In the genomic region with DNA sequence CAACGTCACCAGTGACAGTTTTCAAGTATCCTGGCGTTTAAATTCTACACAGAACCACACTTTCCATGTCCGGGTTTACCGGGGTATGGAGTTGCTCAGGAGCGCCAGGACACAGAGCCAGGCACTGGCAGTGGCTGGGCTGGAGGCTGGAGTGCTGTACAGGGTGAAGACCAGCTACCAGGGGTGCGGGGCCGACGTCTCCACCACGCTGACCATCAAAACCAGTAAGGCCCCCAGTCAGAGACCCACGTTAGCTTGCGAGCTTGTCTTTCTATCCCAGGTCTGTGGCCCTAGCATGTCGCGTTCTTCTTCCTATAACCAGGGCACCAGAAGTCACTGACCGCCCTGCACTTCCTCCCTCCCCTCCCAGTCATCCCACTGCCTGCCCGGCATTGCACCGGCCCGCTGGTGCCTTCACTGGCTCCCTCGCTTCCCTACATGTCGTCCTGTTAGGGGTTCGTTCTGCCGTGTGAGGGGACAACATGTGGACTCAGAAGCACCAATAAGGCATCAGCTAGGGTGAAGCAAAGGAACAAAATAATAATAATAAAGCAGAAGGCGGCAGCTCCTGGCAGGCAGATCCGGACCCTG, we compare ENCODE assay signal across 24 cellular contexts. TPM values are rescaled to one million over a fixed set of nuclear protein-coding genes. Genes with fewer than 3 reads are reported as not detected.
"Had no signal": no experiment of that assay in that cellular context is flagged by ENCODE, and none has a peak within 500 bp of the region (broad histone marks: within the 10 kb centered on the region; RNA-seq: fewer than 3 reads in every experiment).

No MANE protein-coding gene starts in this region.

- H3K27me3 Mint-ChIP-seq: activated naive CD4-positive, alpha-beta T cell treated with anti-CD3 and anti-CD28 coated beads, Interleukin-2, amount 50 U/mL, for 24 hours had no signal

- H3K27me3 ChIP-seq: brain microvascular endothelial cell had no signal

- H3K36me3 Mint-ChIP-seq: activated naive CD4-positive, alpha-beta T cell treated with anti-CD3 and anti-CD28 coated beads, Interleukin-2, amount 50 U/mL, for 24 hours; T-cell had no signal

- H3K4me3 Mint-ChIP-seq: activated CD8-positive, alpha-beta T cell treated with anti-CD3 and anti-CD28 coated beads, Interleukin-2, amount 10 ng/mL, durations not matched to agents 7 days and 5 days; activated naive CD4-positive, alpha-beta T cell treated with anti-CD3 and anti-CD28 coated beads, Interleukin-2, amount 50 U/mL, for 24 hours; natural killer cell treated with Interleukin-12 subunit alpha and Interleukin-12 subunit beta and Interleukin-15 and Interleukin-18, amount 100 ng/mL, for 72 hours; T-cell; T-helper 2 cell treated with Interferon-gamma antibody and Interleukin-4, amounts not matched to agents 5 μg/mL and 100 μg/mL, for 36 hours had no signal

- DNase-seq: activated CD4-positive, alpha-beta T cell treated with anti-CD3 and anti-CD28 coated beads for 1 hour; activated CD4-positive, alpha-beta T cell treated with anti-CD3 and anti-CD28 coated beads, Interleukin-2, amount 50 U/mL, for 1 hour; activated CD8-positive, alpha-beta T cell treated with anti-CD3 and anti-CD28 coated beads, Interleukin-2, amount 10 ng/mL, durations not matched to agents 7 days and 5 days; activated gamma-delta T cell treated with Interleukin-2 at 50 U/mL for 16 hours; anterior cingulate cortex; brain microvascular endothelial cell; caudate nucleus; effector memory CD4-positive, alpha-beta T cell; foreskin melanocyte; hippocampal formation; kidney glomerular epithelial cell; left ventricle myocardium inferior; mammary epithelial cell; posterior cingulate gyrus; stimulated activated CD4-positive, alpha-beta T cell treated with anti-CD3 and anti-CD28 coated beads, Interleukin-4, amount 100 ng/mL, for 24 hours; stimulated activated naive CD4-positive, alpha-beta T cell treated with Interleukin-2 at 50 U/mL for 16 hours; T-cell had no signal

- H3K4me3 ChIP-seq: left ventricle myocardium inferior, tibial nerve had no signal

- H3K27ac ChIP-seq: tibial nerve had no signal

- ATAC-seq: activated CD8-positive, alpha-beta T cell treated with anti-CD3 and anti-CD28 coated beads, Interleukin-2, amount 10 ng/mL, durations not matched to agents 7 days and 5 days; natural killer cell treated with Interleukin-12 subunit alpha and Interleukin-12 subunit beta and Interleukin-15 and Interleukin-18, amount 100 ng/mL, for 72 hours; T-cell had no signal

- H3K4me1 Mint-ChIP-seq: activated naive CD4-positive, alpha-beta T cell treated with anti-CD3 and anti-CD28 coated beads, Interleukin-2, amount 50 U/mL, for 24 hours had no signal

- H3K9me3 Mint-ChIP-seq: activated naive CD4-positive, alpha-beta T cell treated with anti-CD3 and anti-CD28 coated beads, Interleukin-2, amount 50 U/mL, for 24 hours; natural killer cell treated with Interleukin-12 subunit alpha and Interleukin-12 subunit beta and Interleukin-15 and Interleukin-18, amount 100 ng/mL, for 72 hours had no signal

- H3K27ac Mint-ChIP-seq: activated CD8-positive, alpha-beta T cell treated with anti-CD3 and anti-CD28 coated beads, Interleukin-2, amount 10 ng/mL, durations not matched to agents 7 days and 5 days; activated naive CD4-positive, alpha-beta T cell treated with anti-CD3 and anti-CD28 coated beads, Interleukin-2, amount 50 U/mL, for 24 hours; natural killer cell treated with Interleukin-12 subunit alpha and Interleukin-12 subunit beta and Interleukin-15 and Interleukin-18, amount 100 ng/mL, for 72 hours; T-cell; T-helper 2 cell treated with Interferon-gamma antibody and Interleukin-4, amounts not matched to agents 5 μg/mL and 100 μg/mL, for 36 hours had no signal

- H3K36me3 ChIP-seq: brain microvascular endothelial cell, left ventricle myocardium inferior, tibial nerve had no signal

RNA-seq across cellular contexts. Expression of a gene that starts 27.9 kb away (rescaled TPM):
- total RNA-seq: activated CD8-positive, alpha-beta T cell treated with anti-CD3 and anti-CD28 coated beads, Interleukin-2, amount 10 ng/mL, durations not matched to agents 7 days and 5 days; dermis microvascular lymphatic vessel endothelial cell; natural killer cell treated with Interleukin-12 subunit alpha and Interleukin-12 subunit beta and Interleukin-15 and Interleukin-18, amount 100 ng/mL, for 72 hours; renal cortical epithelial cell; tibial nerve; urinary bladder had no signal
- polyA plus RNA-seq: mammary epithelial cell, urinary bladder had no signal
